13 cellular contexts compared by ENCODE assay signal in genomic region chr10:29163746-29164145, GRCh38.
DNase-seq lines count a peak whose midpoint lies in the region; ATAC-seq lines count a peak whose summit lies in the region.
"Had no signal": no experiment of that assay in that cellular context is flagged by ENCODE, and none has a peak within 500 bp of the region (broad histone marks: within the 10 kb centered on the region; RNA-seq: fewer than 3 reads in every experiment).

No MANE protein-coding gene starts in this region.

- H3K79me2 ChIP-seq in Karpas-422 (ENCODE audit: low read length), result no peaks in the 10 kb centered on the region

- peak; percentile 29 for DNase-seq in GM04503 (ENCODE audit: low read depth)
- peak; percentile 21 to 86 for DNase-seq in SW 1271 (lab: John Stamatoyannopoulos, UW)
- DNase-seq in fibroblast of peridontal ligament (ENCODE audit: extremely low read depth), result peak; percentile 70
- peak; percentile 59 for DNase-seq in renal cortical epithelial cell (ENCODE audit: low read depth)
- DNase-seq in T-cell, result no peak
- no peak for DNase-seq in Karpas-422
- no peak for DNase-seq in SJCRH30
- DNase-seq: activated CD4-positive, alpha-beta T cell treated with anti-CD3 and anti-CD28 coated beads, Interleukin-2, amount 10 ng/mL, durations not matched to agents 7 days and 5 days; hypothalamus; lower lobe of right lung; NCI-H1105 treated with DMSO at 0.1 percent for 48 hours; occipital lobe had no signal

- peaks cover 0 to 6% of the 10 kb centered on the region in 2 donors for H3K27me3 Mint-ChIP-seq in T-cell

- no peaks in the 10 kb centered on the region for H3K36me3 Mint-ChIP-seq in T-cell

- no peak overlapping the region for H3K27ac Mint-ChIP-seq in T-cell
- H3K27ac Mint-ChIP-seq: activated CD4-positive, alpha-beta T cell treated with anti-CD3 and anti-CD28 coated beads, Interleukin-2, amount 10 ng/mL, durations not matched to agents 7 days and 5 days; T-helper 1 cell treated with Interleukin-12 subunit alpha and Interleukin-12 subunit beta and Interleukin-4 antibody, amounts not matched to agents 30 μg/mL and 1 μg/mL, for 36 hours had no signal

- H3K36me3 ChIP-seq in Karpas-422 (ENCODE audit: insufficient read depth, low read length) (no peaks in the 10 kb centered on the region), SJCRH30 (no peaks in the 10 kb centered on the region)
- H3K36me3 ChIP-seq: lower lobe of right lung had no signal

- no peaks in the 10 kb centered on the region for H3K4me1 Mint-ChIP-seq in T-cell
- H3K4me1 Mint-ChIP-seq: activated CD4-positive, alpha-beta T cell treated with anti-CD3 and anti-CD28 coated beads, Interleukin-2, amount 10 ng/mL, durations not matched to agents 7 days and 5 days had no signal

- ATAC-seq in T-cell (replicated peaks in 1 of 4), result no peak
- ATAC-seq: lower lobe of right lung had no signal

- H3K9me2 ChIP-seq in Karpas-422 (replicated peaks; ENCODE audit: insufficient read depth, low read length), result no peaks in the 10 kb centered on the region

- H2AFZ ChIP-seq in Karpas-422 (ENCODE audit: low read length), result no peak overlapping the region

- no peak overlapping the region for H3K9ac ChIP-seq in Karpas-422 (ENCODE audit: low read length)

- no peak overlapping the region for H3K4me3 Mint-ChIP-seq in T-cell
- H3K4me3 Mint-ChIP-seq: activated CD4-positive, alpha-beta T cell treated with anti-CD3 and anti-CD28 coated beads, Interleukin-2, amount 10 ng/mL, durations not matched to agents 7 days and 5 days; T-helper 1 cell treated with Interleukin-12 subunit alpha and Interleukin-12 subunit beta and Interleukin-4 antibody, amounts not matched to agents 30 μg/mL and 1 μg/mL, for 36 hours had no signal

- no peak overlapping the region for H3K27ac ChIP-seq in Karpas-422 (ENCODE audit: low read length)
- no peak overlapping the region for H3K27ac ChIP-seq in SJCRH30
- H3K27ac ChIP-seq: lower lobe of right lung had no signal

- peaks cover 7 to 19% (median 8%) of the 10 kb centered on the region in 3 donors for H3K9me3 Mint-ChIP-seq in T-cell
- H3K9me3 Mint-ChIP-seq: activated CD4-positive, alpha-beta T cell treated with anti-CD3 and anti-CD28 coated beads, Interleukin-2, amount 10 ng/mL, durations not matched to agents 7 days and 5 days; T-helper 1 cell treated with Interleukin-12 subunit alpha and Interleukin-12 subunit beta and Interleukin-4 antibody, amounts not matched to agents 30 μg/mL and 1 μg/mL, for 36 hours had no signal

- POLR2A ChIA-PET in T-cell (lab: Charles Lee), result no interaction called here

- no peak overlapping the region for H3K4me2 ChIP-seq in Karpas-422 (ENCODE audit: low read depth, low read length, poor library complexity, severe bottlenecking)

- no peaks in the 10 kb centered on the region for H4K20me1 ChIP-seq in Karpas-422 (ENCODE audit: insufficient read depth, low read depth, low read length)

- CTCF ChIA-PET in T-cell (lab: Charles Lee), result interaction anchor here in 1 of 2 donors (0.6 kb wide), 1 partner anchor 28 kb away, joined by 5 read pairs; no protein-coding TSS in a partner anchor

- no peaks in the 10 kb centered on the region for H3K4me1 ChIP-seq in Karpas-422 (ENCODE audit: low read length)
- H3K4me1 ChIP-seq in SJCRH30, result peaks cover 6% of the 10 kb centered on the region; the same call in 1 of the 2 replicates
- H3K4me1 ChIP-seq: lower lobe of right lung had no signal

- no peaks in the 10 kb centered on the region for H3K27me3 ChIP-seq in Karpas-422 (ENCODE audit: low read length)
- no peaks in the 10 kb centered on the region for H3K27me3 ChIP-seq in SJCRH30

- no peaks in the 10 kb centered on the region for H3K9me3 ChIP-seq in Karpas-422 (ENCODE audit: low read length)
- no peaks in the 10 kb centered on the region for H3K9me3 ChIP-seq in SJCRH30 (replicated peaks)

- no peak overlapping the region for H3K4me3 ChIP-seq in Karpas-422 (ENCODE audit: low read length)
- no peak overlapping the region for H3K4me3 ChIP-seq in SJCRH30
- H3K4me3 ChIP-seq: lower lobe of right lung had no signal

Comparison
In these comparisons a context has a peak if more than half of its experiments do, and no peak if none do; other contexts are left out.
1. DNase-seq: peak in GM04503 (single experiment), SW 1271 (2 of 2), fibroblast of peridontal ligament (single experiment) and renal cortical epithelial cell (single experiment); none in T-cell (0 of 34), Karpas-422 (single experiment) and SJCRH30 (0 of 2).